ENCODE assay signal across 30 cellular contexts in genomic region chr2:215590353-215590752, GRCh38.
A peak's percentile ranks its signal among the peaks of the same experiment; 100 is the strongest.
DNase-seq lines count a peak whose midpoint lies in the region; ATAC-seq and TF ChIP-seq lines count a peak whose summit lies in the region.
"Had no signal": no experiment of that assay in that cellular context is flagged by ENCODE, and none has a peak within 500 bp of the region (broad histone marks: within the 10 kb centered on the region; RNA-seq: fewer than 3 reads in every experiment).

No MANE protein-coding gene starts in this region.

- no CpG with 5 or more reads among the region's 3 CpGs for WGBS in IMR-90 (ENCODE audit: extremely low coverage in 2 of 2, insufficient read length in 1 of 2), 2 experiments

- H3K4me1 ChIP-seq in IMR-90 (ENCODE audit: control insufficient read depth, insufficient read depth, low read length) (peaks cover 5% of the 10 kb centered on the region), foreskin keratinocyte (peaks cover 6% of the 10 kb centered on the region)
- H3K4me1 ChIP-seq: Caco-2, gastroesophageal sphincter, left ventricle myocardium inferior, prostate gland, testis had no signal

- no peak for TF ChIP-seq POLR2A in IMR-90 (IDR thresholded peaks at IDR 0.05; ENCODE audit: low read depth, low read length)

- intact Hi-C loops in IMR-90 (cut with micrococcal nuclease) = no loop called here

- H3K23ac ChIP-seq in IMR-90 (ENCODE audit: low read depth, low read length) = no peak overlapping the region

- no peak overlapping the region for H3K4ac ChIP-seq in IMR-90 (ENCODE audit: low read depth, low read length)

- no peaks in the 10 kb centered on the region for H3K79me1 ChIP-seq in IMR-90 (ENCODE audit: low read depth in 1 of 2, low read length in 2 of 2)

- H3K9ac ChIP-seq in IMR-90 (ENCODE audit: low read depth, low read length) = no peak overlapping the region

- no TSS peak for BruUV-seq in IMR-90 (replicated peaks; lab: Mats Ljungman, UMichigan)

- H4K8ac ChIP-seq in IMR-90 (ENCODE audit: low read depth in 2 of 2, low read length in 2 of 2) = no peak overlapping the region

- no peak overlapping the region for H3K14ac ChIP-seq in IMR-90 (replicated peaks; ENCODE audit: low read depth, low read length)

- no peaks in the 10 kb centered on the region for H3K4me1 Mint-ChIP-seq in T-cell
- H3K4me1 Mint-ChIP-seq: activated B cell treated with CpG ODN at 0.5 μM for 24 hours; activated naive CD4-positive, alpha-beta T cell treated with anti-CD3 and anti-CD28 coated beads, Interleukin-2, amount 50 U/mL, for 24 hours; immature natural killer cell had no signal

- no peaks in the 10 kb centered on the region for H3K27me3 Mint-ChIP-seq in T-cell
- H3K27me3 Mint-ChIP-seq: activated naive CD4-positive, alpha-beta T cell treated with anti-CD3 and anti-CD28 coated beads, Interleukin-2, amount 50 U/mL, for 24 hours had no signal

- no peak overlapping the region for H3K27ac Mint-ChIP-seq in T-cell
- H3K27ac Mint-ChIP-seq: activated B cell treated with CpG ODN at 0.5 μM for 24 hours; activated naive CD4-positive, alpha-beta T cell treated with anti-CD3 and anti-CD28 coated beads, Interleukin-2, amount 50 U/mL, for 24 hours; immature natural killer cell had no signal

- no peaks in the 10 kb centered on the region for H3K9me1 ChIP-seq in IMR-90 (ENCODE audit: insufficient read depth, low read length)

- no peaks in the 10 kb centered on the region for H3K36me3 Mint-ChIP-seq in T-cell
- H3K36me3 Mint-ChIP-seq: activated naive CD4-positive, alpha-beta T cell treated with anti-CD3 and anti-CD28 coated beads, Interleukin-2, amount 50 U/mL, for 24 hours; immature natural killer cell had no signal

- H3K27me3 ChIP-seq in IMR-90 (ENCODE audit: control insufficient read depth, insufficient read depth, low read length) = no peaks in the 10 kb centered on the region
- no peaks in the 10 kb centered on the region for H3K27me3 ChIP-seq in foreskin keratinocyte
- H3K27me3 ChIP-seq: cardiac muscle cell, esophagus muscularis mucosa, gastroesophageal sphincter, neutrophil, testis had no signal

- CTCF ChIA-PET in IMR-90 (lab: Yijun Ruan, JAX) = no interaction called here
- CTCF ChIA-PET in T-cell (lab: Charles Lee) = interaction anchor here (0.5 kb wide), 2 partner anchors 17 to 107 kb away, joined by 3 to 4 read pairs; no protein-coding TSS in a partner anchor

- no peak overlapping the region for H3K4me3 ChIP-seq in IMR-90 (ENCODE audit: insufficient read depth, low read depth, low read length)
- H3K4me3 ChIP-seq: cardiac muscle cell, esophagus muscularis mucosa, gastroesophageal sphincter, left ventricle myocardium inferior, PC-9, prostate gland, testis had no signal

- in situ Hi-C loops in IMR-90 (cut with MboI; ENCODE audit: low sequenced_read_pairs) = no loop called here

- peak; percentile 61 for ATAC-seq in IMR-90 (ENCODE audit: low read depth)
- ATAC-seq in foreskin keratinocyte = peak; percentile 53
- ATAC-seq in T-cell (replicated peaks in 1 of 4) = no peak
- ATAC-seq: gastroesophageal sphincter; stimulated activated naive CD8-positive, alpha-beta T cell treated with anti-CD3 and anti-CD28 coated beads, Interleukin-15, Interleukin-2, amounts not matched to agents 100 U/mL and 50 U/mL, for 24 hours had no signal

- H2AK9ac ChIP-seq in IMR-90 (replicated peaks; ENCODE audit: low read depth, low read length, poor library complexity) = no peak overlapping the region

- no peak overlapping the region for H3K4me2 ChIP-seq in IMR-90 (ENCODE audit: low read depth, low read length)
- H3K4me2 ChIP-seq: PC-9 had no signal

- H3K9me3 ChIP-seq in IMR-90 (ENCODE audit: control insufficient read depth, insufficient read depth, low read length) = no peaks in the 10 kb centered on the region
- H3K9me3 ChIP-seq: Caco-2, esophagus muscularis mucosa, gastroesophageal sphincter, left ventricle myocardium inferior, neutrophil, prostate gland, testis had no signal

- H2BK5ac ChIP-seq in IMR-90 (ENCODE audit: low read depth, low read length, poor library complexity, severe bottlenecking) = peak overlapping the region; percentile 0

- H2BK20ac ChIP-seq in IMR-90 (ENCODE audit: low read depth, low read length) = no peak overlapping the region

- H2AK5ac ChIP-seq in IMR-90 (ENCODE audit: low read depth, low read length) = no peak overlapping the region

- peak; percentile 15 for DNase-seq in Daoy (ENCODE audit: low read depth)
- peak; percentile 55 for DNase-seq in IMR-90
- DNase-seq in NCI-H69 (lab: John Stamatoyannopoulos, UW) = peak; percentile 5
- peak in 1 of 2 donors; percentile 31 for DNase-seq in foreskin keratinocyte
- no peak for DNase-seq in mucosa of gallbladder (ENCODE audit: low spot score)
- DNase-seq in T-cell = no peak
- DNase-seq in RPMI8226 = no peak
- no peak for DNase-seq in stimulated activated naive CD4-positive, alpha-beta T cell (lab: John Stamatoyannopoulos, UW)
- DNase-seq: activated B cell treated with CpG ODN at 0.5 μM for 24 hours; activated CD4-positive, alpha-beta T cell treated with anti-CD3 and anti-CD28 coated beads, Interleukin-2, amount 50 U/mL, for 4 hours; Caco-2; cortex of kidney; hypothalamus; immature natural killer cell; left ventricle myocardium inferior; MM.1S; NCI-H1417; NCI-H2107; NK-92 treated with Interleukin-12 subunit alpha and Interleukin-12 subunit beta, amount 100 ng/mL, for 24 hours; PC-9; SHP77; stimulated activated naive CD8-positive, alpha-beta T cell treated with anti-CD3 and anti-CD28 coated beads, Interleukin-15, Interleukin-2, amounts not matched to agents 100 U/mL and 50 U/mL, for 24 hours; testis had no signal

- no peak for TF ChIP-seq RAD21 in IMR-90 (IDR thresholded peaks at IDR 0.05; ENCODE audit: low read length)

- POLR2A ChIA-PET in IMR-90 (lab: Charles Lee; ENCODE audit: unreplicated experiment) (no interaction called here), T-cell (lab: Charles Lee) (no interaction called here)

- H3K4me3 Mint-ChIP-seq in T-cell = no peak overlapping the region
- H3K4me3 Mint-ChIP-seq: activated B cell treated with CpG ODN at 0.5 μM for 24 hours; activated naive CD4-positive, alpha-beta T cell treated with anti-CD3 and anti-CD28 coated beads, Interleukin-2, amount 50 U/mL, for 24 hours; immature natural killer cell had no signal

- no peak overlapping the region for H3K56ac ChIP-seq in IMR-90 (ENCODE audit: extremely low read depth, insufficient read depth, low read length)

- no peak overlapping the region for H4K91ac ChIP-seq in IMR-90 (ENCODE audit: insufficient read depth, low read depth, low read length)

- TF ChIP-seq CTCF in IMR-90 (conservative IDR thresholded peaks at IDR 0.05; ENCODE audit: low read depth, low read length) = no peak
- TF ChIP-seq CTCF in foreskin keratinocyte (conservative IDR thresholded peaks at IDR 0.05) = no peak

- peak overlapping the region; percentile 33; the same call in 1 of the 2 replicates for H3K18ac ChIP-seq in IMR-90 (ENCODE audit: low read depth, low read length)

- H3K36me3 ChIP-seq in IMR-90 (ENCODE audit: control insufficient read depth, insufficient read depth, low read length) = no peaks in the 10 kb centered on the region
- H3K36me3 ChIP-seq: cardiac muscle cell, esophagus muscularis mucosa, gastroesophageal sphincter, left ventricle myocardium inferior, neutrophil, prostate gland had no signal

- H4K5ac ChIP-seq in IMR-90 (ENCODE audit: low read depth, low read length) = no peak overlapping the region

- H2BK120ac ChIP-seq in IMR-90 (ENCODE audit: low read depth, low read length) = no peak overlapping the region

- H2AFZ ChIP-seq in IMR-90 (replicated peaks; ENCODE audit: low read length, poor library complexity) = no peak overlapping the region

- H2BK15ac ChIP-seq in IMR-90 (ENCODE audit: low read depth, low read length) = no peak overlapping the region

- no peaks in the 10 kb centered on the region for H4K20me1 ChIP-seq in IMR-90 (ENCODE audit: insufficient read depth, low read length)

- H3K27ac ChIP-seq in IMR-90 (ENCODE audit: insufficient read depth, low read length) (no peak overlapping the region), foreskin keratinocyte (no peak overlapping the region)
- H3K27ac ChIP-seq: C4-2B, cardiac muscle cell, esophagus muscularis mucosa, gastroesophageal sphincter, left ventricle myocardium inferior, neutrophil, PC-9, prostate gland, testis had no signal

- H3K9me3 Mint-ChIP-seq in T-cell = no peaks in the 10 kb centered on the region
- H3K9me3 Mint-ChIP-seq: activated B cell treated with CpG ODN at 0.5 μM for 24 hours; activated naive CD4-positive, alpha-beta T cell treated with anti-CD3 and anti-CD28 coated beads, Interleukin-2, amount 50 U/mL, for 24 hours had no signal

- dilution Hi-C loops in IMR-90 (cut with HindIII; ENCODE audit: low sequenced_read_pairs, unreplicated experiment) = no loop called here

TF ChIP-seq in IMR-90, 13 proteins besides CTCF, POLR2A, EP300 and RAD21:
- TF ChIP-seq SMC3 (IDR thresholded peaks at IDR 0.05; ENCODE audit: low read depth, low read length) (no peak), MXI1 (IDR thresholded peaks at IDR 0.05; ENCODE audit: borderline replicate concordance, low read depth, low read length) (no peak), RFX5 (IDR thresholded peaks at IDR 0.05; ENCODE audit: low read depth, low read length) (no peak), FOS (IDR thresholded peaks at IDR 0.05; ENCODE audit: low read depth, low read length) (no peak)
TF ChIP-seq in IMR-90: peak in this region for 0.

Comparison
In these comparisons a context has a peak if more than half of its experiments do, and no peak if none do; other contexts are left out.
1. DNase-seq: peak in Daoy (single experiment), IMR-90 (single experiment) and NCI-H69 (single experiment); none in mucosa of gallbladder (single experiment), T-cell (0 of 34), RPMI8226 (single experiment) and stimulated activated naive CD4-positive, alpha-beta T cell (0 of 6).
2. ATAC-seq: peak in IMR-90 (single experiment) and foreskin keratinocyte (single experiment); none in T-cell (0 of 4).